In the genomic region with DNA sequence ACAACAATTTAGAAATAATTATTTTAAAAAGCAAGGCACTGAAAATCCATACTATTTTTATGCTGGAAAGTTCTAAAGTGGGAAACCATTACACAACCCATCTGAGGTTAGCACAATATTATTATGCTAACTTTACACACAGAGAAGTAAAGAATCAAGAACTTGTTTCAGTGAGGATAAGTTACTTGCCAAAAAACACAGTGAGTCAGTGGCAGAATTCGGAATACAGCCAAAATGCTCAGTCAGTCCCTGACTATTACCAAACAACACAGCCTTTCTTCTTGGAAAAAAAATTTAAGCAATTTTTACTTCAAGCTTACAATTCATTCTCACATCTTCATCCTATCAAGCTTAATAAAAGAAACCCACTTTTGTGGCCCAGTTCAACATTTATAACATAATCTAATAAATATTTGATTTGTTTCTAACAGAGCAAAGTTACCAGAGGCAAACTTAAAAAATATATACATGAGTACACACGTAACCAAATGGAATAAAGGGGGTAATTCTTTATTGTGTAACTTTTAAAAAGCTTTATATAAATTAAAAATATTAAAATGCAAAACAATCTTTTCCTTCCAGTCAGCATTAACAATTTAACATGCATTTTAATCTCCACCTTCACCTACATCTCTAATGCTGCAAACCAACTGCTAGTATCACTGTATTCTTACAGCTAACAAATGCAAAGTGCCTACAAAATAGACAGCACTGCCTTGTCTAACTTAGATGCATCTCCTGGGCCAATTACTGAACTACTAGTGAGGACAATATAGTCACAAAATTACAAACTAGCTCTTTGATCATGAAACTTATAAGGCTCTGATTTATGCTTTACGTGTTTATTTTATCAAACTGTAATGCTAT, we compare ENCODE assay signal across 9 cellular contexts. TPM values are rescaled to one million over a fixed set of nuclear protein-coding genes. Genes with fewer than 3 reads are reported as not detected.
A peak's percentile ranks its signal among the peaks of the same experiment; 100 is the strongest.
DNase-seq lines count a peak whose midpoint lies in the region; ATAC-seq and TF ChIP-seq lines count a peak whose summit lies in the region.
"Had no signal": no experiment of that assay in that cellular context is flagged by ENCODE, and none has a peak within 500 bp of the region (broad histone marks: within the 10 kb centered on the region; RNA-seq: fewer than 3 reads in every experiment).

No MANE protein-coding gene starts in this region.

- in situ Hi-C loops in ACHN (cut with HindIII; ENCODE audit: low pct_ligation_motif_present, low pct_unique_long_range_greater_than_20kb, low sequenced_read_pairs): no loop called here

- H3K4me3 Mint-ChIP-seq in chondrocyte (ENCODE audit: unreplicated experiment): no peak overlapping the region

- ATAC-seq in left lung (peak; percentile 89), GM19467 (IDR thresholded peaks at IDR 0.05; ENCODE audit: unreplicated experiment) (no peak)

- no peak for TF ChIP-seq POLR2A in Peyer's patch (IDR thresholded peaks at IDR 0.05)

- no peaks in the 10 kb centered on the region for H3K36me3 Mint-ChIP-seq in chondrocyte (ENCODE audit: low read depth)

- TF ChIP-seq CTCF in chondrocyte (IDR thresholded peaks at IDR 0.05) (no peak), left lung (IDR thresholded peaks at IDR 0.05) (no peak), Peyer's patch (IDR thresholded peaks at IDR 0.05) (no peak)

- no peaks in the 10 kb centered on the region for H3K27me3 Mint-ChIP-seq in chondrocyte (ENCODE audit: low read depth)

- H3K36me3 ChIP-seq in left lung (no peaks in the 10 kb centered on the region), Peyer's patch (no peaks in the 10 kb centered on the region)

- H3K27me3 ChIP-seq in left lung: no peaks in the 10 kb centered on the region
- no peaks in the 10 kb centered on the region for H3K27me3 ChIP-seq in Peyer's patch

- intact Hi-C loops in left lung (cut with DNase I): no loop called here

- DNase-seq in ACHN (peak; percentile 60), MV-4-11 (lab: John Stamatoyannopoulos, UW) (peak; percentile 65), chondrocyte (ENCODE audit: low spot score) (no peak), left lung (no peak), Peyer's patch (no peak)
- DNase-seq in activated CD8-positive, alpha-beta memory T cell treated with anti-CD3 and anti-CD28 coated beads, Interleukin-2, amount 50 U/mL, for 48 hours: no peak
- no peak for DNase-seq in stimulated activated CD4-positive, alpha-beta T cell treated with anti-CD3 and anti-CD28 coated beads, Interleukin-15, amount 100 ng/mL, for 24 hours

- peaks cover 20% of the 10 kb centered on the region for H3K4me1 Mint-ChIP-seq in chondrocyte (ENCODE audit: low read depth)

- H3K9me3 Mint-ChIP-seq in chondrocyte (ENCODE audit: low read depth): no peaks in the 10 kb centered on the region

- no peaks in the 10 kb centered on the region for H3K9me3 ChIP-seq in left lung
- no peaks in the 10 kb centered on the region for H3K9me3 ChIP-seq in Peyer's patch

- H3K4me1 ChIP-seq in left lung (peaks cover 0 to 19% of the 10 kb centered on the region in 2 donors), Peyer's patch (no peaks in the 10 kb centered on the region)

- peak overlapping the region; percentile 70 for H3K27ac Mint-ChIP-seq in chondrocyte (ENCODE audit: unreplicated experiment)

- H3K27ac ChIP-seq in left lung (no peak overlapping the region), Peyer's patch (no peak overlapping the region)
- H3K27ac ChIP-seq: VCaP had no signal

- H3K4me3 ChIP-seq in left lung: no peak overlapping the region
- no peak overlapping the region for H3K4me3 ChIP-seq in Peyer's patch

RNA-seq across cellular contexts. Expression of gene CCDC88A, which starts 55.2 kb away (rescaled TPM):
- 52.1 to 64.1 TPM (median 54.7 TPM) in 3 replicates for total RNA-seq in chondrocyte
- total RNA-seq in left lung: 100 to 1,000 TPM in 1 of 2 donors, 10 to 100 TPM in 1; 73.4 to 105 TPM
- 10 to 100 TPM in 3 of 4 donors, 1 to 10 TPM in 1; 7.7 to 95.7 (median 16.9) TPM for total RNA-seq in Peyer's patch

Comparison
In these comparisons a context has a peak if more than half of its experiments do, and no peak if none do; other contexts are left out.
1. DNase-seq: peak in ACHN (single experiment) and MV-4-11 (single experiment); none in chondrocyte (single experiment), left lung (0 of 2), Peyer's patch (0 of 3), activated CD8-positive, alpha-beta memory T cell treated with anti-CD3 and anti-CD28 coated beads, Interleukin-2, amount 50 U/mL, for 48 hours (single experiment) and stimulated activated CD4-positive, alpha-beta T cell treated with anti-CD3 and anti-CD28 coated beads, Interleukin-15, amount 100 ng/mL, for 24 hours (single experiment).